In the genomic region with DNA sequence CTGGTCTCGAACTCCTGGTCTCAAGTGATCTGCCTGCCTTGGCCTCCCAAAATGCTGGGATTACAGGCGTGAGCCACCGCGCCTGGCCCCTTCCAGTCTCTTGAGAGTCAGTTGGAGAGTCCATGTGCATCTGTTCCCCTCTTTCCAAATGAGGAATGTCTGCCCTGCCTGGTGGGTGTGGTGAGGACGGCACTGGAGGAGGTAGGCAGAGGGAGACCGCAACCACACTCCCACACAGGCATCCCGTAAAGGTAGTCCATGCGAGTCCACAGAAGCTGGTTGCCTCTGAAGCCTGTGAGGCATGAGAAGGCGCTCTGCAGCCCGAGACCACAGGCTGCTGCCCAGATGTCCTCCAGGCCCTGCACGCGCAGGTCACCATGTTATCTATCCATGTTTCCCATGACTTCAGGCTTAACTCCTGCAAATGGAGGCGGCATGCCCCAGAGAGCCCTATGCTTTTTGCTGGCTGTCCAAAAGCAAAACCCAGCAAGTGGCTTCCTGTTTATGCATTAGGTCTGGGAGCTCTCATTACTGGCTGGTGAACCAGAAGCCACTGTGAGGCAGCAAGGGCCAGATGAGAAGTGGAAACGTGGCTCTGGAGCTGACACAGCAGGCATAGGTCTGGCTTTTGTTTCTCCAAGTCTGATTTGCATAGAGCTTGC, we compare ENCODE assay signal across 13 cellular contexts. TPM values are rescaled to one million over a fixed set of nuclear protein-coding genes. Genes with fewer than 3 reads are reported as not detected.
DNase-seq lines count a peak whose midpoint lies in the region; ATAC-seq, FAIRE-seq and TF ChIP-seq lines count a peak whose summit lies in the region.
"Had no signal": no experiment of that assay in that cellular context is flagged by ENCODE, and none has a peak within 500 bp of the region (broad histone marks: within the 10 kb centered on the region; RNA-seq: fewer than 3 reads in every experiment).

No MANE protein-coding gene starts in this region.

- H3K27me3 ChIP-seq in Caco-2 (replicated peaks; ENCODE audit: control insufficient read depth, insufficient read depth, low read length), result no peaks in the 10 kb centered on the region

- DNase-seq in NCI-H69 (lab: John Stamatoyannopoulos, UW) (peak; percentile 19), foreskin fibroblast (peak; percentile 46), retina (peak; percentile 39), frontal cortex (ENCODE audit: low spot score in 2 of 2) (no peak), Caco-2 (no peak)
- DNase-seq: naive thymus-derived CD4-positive, alpha-beta T cell; NCI-H1436 treated with DMSO at 0.1 percent for 48 hours; OCI-M1 had no signal

- BruUV-seq in Caco-2 (replicated peaks; lab: Mats Ljungman, UMichigan), result no TSS peak

- H3K9me3 Mint-ChIP-seq in Caco-2 (ENCODE audit: unreplicated experiment), result no peaks in the 10 kb centered on the region
- H3K9me3 Mint-ChIP-seq: naive thymus-derived CD4-positive, alpha-beta T cell; T-helper 2 cell treated with Interferon-gamma antibody and Interleukin-4, amounts not matched to agents 5 μg/mL and 100 μg/mL, for 36 hours had no signal

- no peaks in the 10 kb centered on the region for H3K27me3 Mint-ChIP-seq in Caco-2 (ENCODE audit: insufficient read depth, unreplicated experiment)

- CTCF ChIA-PET in Caco-2 (lab: Charles Lee), result no interaction called here

- no peaks in the 10 kb centered on the region for H3K9me3 ChIP-seq in Caco-2

- intact Hi-C loops in Caco-2 (cut with micrococcal nuclease; ENCODE audit: unreplicated experiment), result no loop called here

- ATAC-seq in GM18861 (IDR thresholded peaks at IDR 0.05; ENCODE audit: unreplicated experiment), result peak; percentile 52
- no peak for ATAC-seq in HG03095 (IDR thresholded peaks at IDR 0.05; ENCODE audit: unreplicated experiment)
- no peak for ATAC-seq in HG03175 (IDR thresholded peaks at IDR 0.05; ENCODE audit: unreplicated experiment)
- ATAC-seq: naive thymus-derived CD4-positive, alpha-beta T cell had no signal

- POLR2A ChIA-PET in Caco-2 (lab: Charles Lee), result no interaction called here

- no peak overlapping the region for H3K4me3 ChIP-seq in foreskin fibroblast (ENCODE audit: low read depth in 1 of 2, low read length in 2 of 2)
- H3K4me3 ChIP-seq in Caco-2 (ENCODE audit: low read depth, low read length), result no peak overlapping the region
- H3K4me3 ChIP-seq: skin epidermis had no signal

- H3K4me1 ChIP-seq in Caco-2, result no peaks in the 10 kb centered on the region

- no peak overlapping the region for H3K4me3 Mint-ChIP-seq in Caco-2 (ENCODE audit: unreplicated experiment)
- H3K4me3 Mint-ChIP-seq: naive thymus-derived CD4-positive, alpha-beta T cell; T-helper 2 cell treated with Interferon-gamma antibody and Interleukin-4, amounts not matched to agents 5 μg/mL and 100 μg/mL, for 36 hours had no signal

- no peaks in the 10 kb centered on the region for H3K36me3 ChIP-seq in Caco-2 (ENCODE audit: control insufficient read depth, insufficient read depth, low read length)

- no peak overlapping the region for H3K27ac Mint-ChIP-seq in Caco-2 (ENCODE audit: unreplicated experiment)
- H3K27ac Mint-ChIP-seq: naive thymus-derived CD4-positive, alpha-beta T cell; T-helper 2 cell treated with Interferon-gamma antibody and Interleukin-4, amounts not matched to agents 5 μg/mL and 100 μg/mL, for 36 hours had no signal

- TF ChIP-seq CTCF in foreskin fibroblast (IDR thresholded peaks at IDR 0.05; ENCODE audit: low read depth, low read length), result no peak
- TF ChIP-seq CTCF in Caco-2 (IDR thresholded peaks at IDR 0.05; ENCODE audit: insufficient read depth in 1 of 2, low read depth in 1 of 2, low read length in 1 of 2, severe bottlenecking in 1 of 2, unreplicated experiment in 1 of 2), result no peak

- H3K36me3 Mint-ChIP-seq in Caco-2 (ENCODE audit: insufficient read depth, unreplicated experiment), result no peaks in the 10 kb centered on the region
- H3K36me3 Mint-ChIP-seq: naive thymus-derived CD4-positive, alpha-beta T cell had no signal

- FAIRE-seq in frontal cortex (lab: Jason Lieb, UNC), result no peak

- peaks cover 5% of the 10 kb centered on the region for H3K4me1 Mint-ChIP-seq in Caco-2 (ENCODE audit: low read depth, unreplicated experiment)

RNA-seq across cellular contexts. Expression of a gene that starts 43.4 kb away (rescaled TPM):
- 3.3 TPM for total RNA-seq in frontal cortex
- 2.0 and 3.6 TPM in 2 replicates for total RNA-seq in Caco-2 (2022)

Comparison
In these comparisons a context has a peak if more than half of its experiments do, and no peak if none do; other contexts are left out.
1. DNase-seq: peak in NCI-H69 (single experiment), foreskin fibroblast (2 of 2) and retina (single experiment); none in frontal cortex (0 of 2) and Caco-2 (0 of 2).